ENCODE assay signal across 12 cellular contexts in the genomic region with DNA sequence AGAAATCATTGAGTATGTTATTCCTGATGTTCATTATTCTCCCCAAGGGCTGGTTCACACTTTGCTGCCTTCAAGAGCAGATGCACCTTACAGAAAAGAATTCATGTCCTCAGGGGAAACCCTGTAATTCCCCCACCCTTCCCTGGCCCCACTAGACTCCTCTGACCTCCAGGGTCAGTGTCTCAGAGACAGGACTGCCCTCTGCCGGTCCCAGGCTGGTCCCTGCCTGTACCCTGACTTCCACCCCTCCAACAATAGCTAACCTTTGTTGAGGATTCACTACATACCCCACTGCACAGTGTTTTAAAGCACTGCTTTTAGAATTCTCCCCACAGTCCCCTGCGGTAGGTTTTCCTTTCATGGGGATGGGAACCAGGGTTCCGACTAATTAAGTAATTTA. TPM values are rescaled to one million over a fixed set of nuclear protein-coding genes. Genes with fewer than 3 reads are reported as not detected.
DNase-seq lines count a peak whose midpoint lies in the region; ATAC-seq and TF ChIP-seq lines count a peak whose summit lies in the region.
"Had no signal": no experiment of that assay in that cellular context is flagged by ENCODE, and none has a peak within 500 bp of the region (broad histone marks: within the 10 kb centered on the region; RNA-seq: fewer than 3 reads in every experiment).

No MANE protein-coding gene starts in this region.

- no peaks in the 10 kb centered on the region for H3K79me2 ChIP-seq in Karpas-422 (ENCODE audit: low read length)

- no peak overlapping the region for H2BK120ac ChIP-seq in mesenchymal stem cell (ENCODE audit: low read depth, low read length)

- H3K27me3 ChIP-seq in Karpas-422 (ENCODE audit: low read length): no peaks in the 10 kb centered on the region
- H3K27me3 ChIP-seq in mesenchymal stem cell (ENCODE audit: control insufficient read depth in 1 of 2, insufficient read depth in 1 of 2, low read length in 2 of 2): peaks cover 41 to 47% of the 10 kb centered on the region in 2 experiments

- H3K27me3 Mint-ChIP-seq in stimulated activated naive CD8-positive, alpha-beta T cell treated with anti-CD3 and anti-CD28 coated beads, Interleukin-15, amount 100 ng/mL, for 72 hours: no peaks in the 10 kb centered on the region
- peaks cover 11% of the 10 kb centered on the region for H3K27me3 Mint-ChIP-seq in endothelial cell (ENCODE audit: unreplicated experiment)

- H3K9me3 Mint-ChIP-seq in stimulated activated naive CD8-positive, alpha-beta T cell treated with anti-CD3 and anti-CD28 coated beads, Interleukin-15, amount 100 ng/mL, for 72 hours: no peaks in the 10 kb centered on the region
- no peaks in the 10 kb centered on the region for H3K9me3 Mint-ChIP-seq in endothelial cell (ENCODE audit: unreplicated experiment)

- no peak overlapping the region for H2AK5ac ChIP-seq in mesenchymal stem cell (ENCODE audit: low read length, severe bottlenecking)

- H3K9me3 ChIP-seq in Karpas-422 (ENCODE audit: low read length) (no peaks in the 10 kb centered on the region), mesenchymal stem cell (ENCODE audit: control insufficient read depth, low read length) (no peaks in the 10 kb centered on the region)

- H3K4me1 Mint-ChIP-seq in stimulated activated naive CD8-positive, alpha-beta T cell treated with anti-CD3 and anti-CD28 coated beads, Interleukin-15, amount 100 ng/mL, for 72 hours: peaks cover 36% of the 10 kb centered on the region
- peaks cover 26% of the 10 kb centered on the region for H3K4me1 Mint-ChIP-seq in endothelial cell (ENCODE audit: unreplicated experiment)

- H2AFZ ChIP-seq in Karpas-422 (ENCODE audit: low read length): no peak overlapping the region
- H2AFZ ChIP-seq in mesenchymal stem cell (ENCODE audit: low read depth, low read length): no peak overlapping the region

- DNase-seq in stimulated activated naive CD8-positive, alpha-beta T cell treated with anti-CD3 and anti-CD28 coated beads, Interleukin-15, amount 100 ng/mL, for 72 hours: peak in 1 of 2 donors; percentile 23
- DNase-seq in stimulated activated naive CD8-positive, alpha-beta T cell treated with anti-CD3 and anti-CD28 coated beads, Interleukin-15, Interleukin-2, amounts not matched to agents 100 U/mL and 50 U/mL, for 24 hours: no peak
- peak; percentile 67 for DNase-seq in Karpas-422
- peak; percentile 28 for DNase-seq in endothelial cell (ENCODE audit: low spot score)
- no peak for DNase-seq in occipital lobe (lab: John Stamatoyannopoulos, UW)
- DNase-seq in superior temporal gyrus (ENCODE audit: extremely low spot score): no peak
- DNase-seq in mesenchymal stem cell: no peak
- DNase-seq in foreskin melanocyte: no peak
- DNase-seq: activated CD8-positive, alpha-beta memory T cell treated with anti-CD3 and anti-CD28 coated beads for 24 hours; naive B cell; NCI-H345 had no signal

- H2BK12ac ChIP-seq in mesenchymal stem cell (ENCODE audit: low read length in 2 of 2): no peak overlapping the region

- no peak overlapping the region for H3K27ac ChIP-seq in Karpas-422 (ENCODE audit: low read length)
- no peak overlapping the region for H3K27ac ChIP-seq in mesenchymal stem cell (ENCODE audit: low read length, poor library complexity, severe bottlenecking)
- H3K27ac ChIP-seq: C4-2B had no signal

- no peak overlapping the region for H3K14ac ChIP-seq in mesenchymal stem cell (ENCODE audit: low read length in 2 of 2)

- no peaks in the 10 kb centered on the region for H3K9me2 ChIP-seq in Karpas-422 (replicated peaks; ENCODE audit: insufficient read depth, low read length)

- no peak overlapping the region for H4K91ac ChIP-seq in mesenchymal stem cell (ENCODE audit: low read length)

- H4K8ac ChIP-seq in mesenchymal stem cell (ENCODE audit: low read length): no peak overlapping the region

- no peaks in the 10 kb centered on the region for H3K36me3 Mint-ChIP-seq in endothelial cell (ENCODE audit: low read depth, unreplicated experiment)
- H3K36me3 Mint-ChIP-seq: naive B cell had no signal

- no peak for TF ChIP-seq CTCF in endothelial cell (IDR thresholded peaks at IDR 0.05; ENCODE audit: unreplicated experiment)

- peaks cover 30% of the 10 kb centered on the region for H3K4me1 ChIP-seq in Karpas-422 (ENCODE audit: low read length)
- H3K4me1 ChIP-seq in mesenchymal stem cell (ENCODE audit: control insufficient read depth, insufficient read depth, low read depth, low read length): peaks cover 7% of the 10 kb centered on the region

- no peaks in the 10 kb centered on the region for H3K79me1 ChIP-seq in mesenchymal stem cell (replicated peaks; ENCODE audit: low read length, poor library complexity, severe bottlenecking)

- H2BK15ac ChIP-seq in mesenchymal stem cell (ENCODE audit: low read depth, poor library complexity, severe bottlenecking): no peak overlapping the region

- ATAC-seq in stimulated activated naive CD8-positive, alpha-beta T cell treated with anti-CD3 and anti-CD28 coated beads, Interleukin-15, amount 100 ng/mL, for 72 hours: no peak
- no peak for ATAC-seq in stimulated activated naive CD8-positive, alpha-beta T cell treated with anti-CD3 and anti-CD28 coated beads, Interleukin-15, Interleukin-2, amounts not matched to agents 100 U/mL and 50 U/mL, for 24 hours

- no peak overlapping the region for H3K4me3 ChIP-seq in Karpas-422 (ENCODE audit: low read length)
- H3K4me3 ChIP-seq in mesenchymal stem cell (ENCODE audit: insufficient read depth in 1 of 2, low read depth in 1 of 2, low read length in 2 of 2): no peak overlapping the region

- H3K36me3 ChIP-seq in Karpas-422 (ENCODE audit: insufficient read depth, low read length) (no peaks in the 10 kb centered on the region), mesenchymal stem cell (ENCODE audit: control insufficient read depth in 1 of 2, insufficient read depth in 2 of 2, low read depth in 1 of 2, low read length in 2 of 2) (no peaks in the 10 kb centered on the region)

- H3K4ac ChIP-seq in mesenchymal stem cell (ENCODE audit: low read depth in 1 of 2, low read length in 2 of 2): no peak overlapping the region

- no peak overlapping the region for H3K18ac ChIP-seq in mesenchymal stem cell (ENCODE audit: low read depth in 1 of 2, low read length in 2 of 2)

- peak overlapping the region in 1 of 2 donors; percentile 27 for H3K4me3 Mint-ChIP-seq in stimulated activated naive CD8-positive, alpha-beta T cell treated with anti-CD3 and anti-CD28 coated beads, Interleukin-15, amount 100 ng/mL, for 72 hours
- H3K4me3 Mint-ChIP-seq in endothelial cell (ENCODE audit: unreplicated experiment): no peak overlapping the region

- H3K27ac Mint-ChIP-seq in stimulated activated naive CD8-positive, alpha-beta T cell treated with anti-CD3 and anti-CD28 coated beads, Interleukin-15, amount 100 ng/mL, for 72 hours: peak overlapping the region; percentile 60 to 85
- no peak overlapping the region for H3K27ac Mint-ChIP-seq in endothelial cell (ENCODE audit: unreplicated experiment)

- H3K23ac ChIP-seq in mesenchymal stem cell (ENCODE audit: low read length in 2 of 2): no peak overlapping the region

- H3K4me2 ChIP-seq in Karpas-422 (ENCODE audit: low read depth, low read length, poor library complexity, severe bottlenecking): no peak overlapping the region
- H3K4me2 ChIP-seq in mesenchymal stem cell (ENCODE audit: low read length, poor library complexity, severe bottlenecking): no peak overlapping the region

- no peak overlapping the region for H2BK5ac ChIP-seq in mesenchymal stem cell (ENCODE audit: low read depth, low read length, poor library complexity, severe bottlenecking)

- H3K9ac ChIP-seq in Karpas-422 (ENCODE audit: low read length): 0 out of 2 replicates have a peak overlapping the region, but pooled peaks have one; percentile 15
- H3K9ac ChIP-seq in mesenchymal stem cell (ENCODE audit: low read length): no peak overlapping the region

- 47% methylated on average over 3 of the region's 3 CpGs for WGBS in mesenchymal stem cell

- no peaks in the 10 kb centered on the region for H4K20me1 ChIP-seq in Karpas-422 (ENCODE audit: insufficient read depth, low read depth, low read length)

RNA-seq across cellular contexts. Expression of a gene that starts 4.4 kb away (rescaled TPM):
- total RNA-seq in Karpas-422 (2014; rRNA removed; shearing (Covaris generic); ENCODE audit: low replicate concordance): 70.0 and 81.0 TPM in 2 replicates
- total RNA-seq in endothelial cell (ENCODE audit: unreplicated experiment) (74.9 TPM), occipital lobe (34.9 TPM)
- 33.7 TPM for polyA plus RNA-seq in mesenchymal stem cell (2013, experiment 1 of 2)
- polyA plus RNA-seq in mesenchymal stem cell (2013, experiment 2 of 2): 34.2 TPM

RNA-seq across cellular contexts. Expression of a gene that starts 52.7 kb away (rescaled TPM):
- 3.5 and 4.0 TPM in 2 replicates for total RNA-seq in Karpas-422 (2014; rRNA removed; shearing (Covaris generic); ENCODE audit: low replicate concordance)
- total RNA-seq in endothelial cell (ENCODE audit: unreplicated experiment) (10.2 TPM), occipital lobe (9.8 TPM)
- polyA plus RNA-seq in mesenchymal stem cell (2013, experiment 1 of 2): 31.3 TPM
- 33.9 TPM for polyA plus RNA-seq in mesenchymal stem cell (2013, experiment 2 of 2)

Comparison
In these comparisons a context has a peak if more than half of its experiments do, and no peak if none do; other contexts are left out.
1. DNase-seq: peak in Karpas-422 (single experiment) and endothelial cell (single experiment); none in stimulated activated naive CD8-positive, alpha-beta T cell treated with anti-CD3 and anti-CD28 coated beads, Interleukin-15, Interleukin-2, amounts not matched to agents 100 U/mL and 50 U/mL, for 24 hours (single experiment), occipital lobe (single experiment), superior temporal gyrus (single experiment), mesenchymal stem cell (single experiment) and foreskin melanocyte (single experiment).